ENCODE assay signal across 9 cellular contexts in genomic region chr1:23908453-23909341, GRCh38. TPM values are rescaled to one million over a fixed set of nuclear protein-coding genes. Genes with fewer than 3 reads are reported as not detected.
DNase-seq lines count a peak whose midpoint lies in the region; ATAC-seq and TF ChIP-seq lines count a peak whose summit lies in the region.
"Had no signal": no experiment of that assay in that cellular context is flagged by ENCODE, and none has a peak within 500 bp of the region (broad histone marks: within the 10 kb centered on the region; RNA-seq: fewer than 3 reads in every experiment).

No MANE protein-coding gene starts in this region.

- H3K79me1 ChIP-seq in neuronal stem cell (ENCODE audit: low read depth, low read length) = no peaks in the 10 kb centered on the region

- H3K27ac ChIP-seq in neuronal stem cell (replicated peaks; ENCODE audit: low read length) = no peak overlapping the region
- no peak overlapping the region for H3K27ac ChIP-seq in breast epithelium
- H3K27ac ChIP-seq: KMS-11 had no signal

- intact Hi-C loops in activated CD4-positive, alpha-beta memory T cell treated with anti-CD3 and anti-CD28 coated beads for 36 hours (cut with micrococcal nuclease) = no loop called here
- intact Hi-C loops in breast epithelium (cut with DNase I; ENCODE audit: low total_unique reads) = no loop called here

- H3K9ac ChIP-seq in neuronal stem cell (ENCODE audit: low read depth, low read length, poor library complexity) = peak overlapping the region; percentile 6
- H3K9ac ChIP-seq: KMS-11 had no signal

- H3K36me3 Mint-ChIP-seq in activated CD4-positive, alpha-beta memory T cell treated with anti-CD3 and anti-CD28 coated beads for 36 hours = peaks cover under 1% of the 10 kb centered on the region

- no peak overlapping the region for H3K4me2 ChIP-seq in neuronal stem cell (ENCODE audit: insufficient read depth, low read length, poor library complexity, severe bottlenecking)
- H3K4me2 ChIP-seq: KMS-11 had no signal

- POLR2A ChIA-PET in activated CD4-positive, alpha-beta memory T cell treated with anti-CD3 and anti-CD28 coated beads for 36 hours (lab: Charles Lee) = no interaction called here

- H3K27ac Mint-ChIP-seq in activated CD4-positive, alpha-beta memory T cell treated with anti-CD3 and anti-CD28 coated beads for 36 hours = no peak overlapping the region

- H3K27me3 ChIP-seq in neuronal stem cell (ENCODE audit: control insufficient read depth in 3 of 3, insufficient read depth in 3 of 3, low read depth in 1 of 3, low read length in 3 of 3) (peaks cover 2 to 10% (median 6%) of the 10 kb centered on the region in 3 experiments), breast epithelium (peaks cover 0 to 5% of the 10 kb centered on the region in 2 donors)

- H3K4me1 ChIP-seq in neuronal stem cell (ENCODE audit: control insufficient read depth in 2 of 2, insufficient read depth in 1 of 2, low read depth in 1 of 2, low read length in 2 of 2) = peaks cover 0 to 2% of the 10 kb centered on the region in 2 donors
- no peaks in the 10 kb centered on the region for H3K4me1 ChIP-seq in breast epithelium

- no peak overlapping the region for H3K23ac ChIP-seq in neuronal stem cell (ENCODE audit: low read depth, low read length, poor library complexity)

- H3K4ac ChIP-seq in neuronal stem cell (ENCODE audit: low read length) = no peak overlapping the region

- H4K8ac ChIP-seq in neuronal stem cell (ENCODE audit: low read depth, low read length) = no peak overlapping the region

- no peak for TF ChIP-seq CTCF in breast epithelium (IDR thresholded peaks at IDR 0.05)

- peak; percentile 26 for DNase-seq in activated CD4-positive, alpha-beta memory T cell treated with anti-CD3 and anti-CD28 coated beads for 36 hours
- DNase-seq in neuronal stem cell (ENCODE audit: low spot score) (no peak), DMS153 (lab: John Stamatoyannopoulos, UW) (no peak), NCI-H82 treated with DMSO at 0.1 percent for 48 hours (lab: John Stamatoyannopoulos, UW; ENCODE audit: unreplicated experiment) (no peak), erythroblast (lab: John Stamatoyannopoulos, UW) (no peak), breast epithelium (ENCODE audit: low spot score in 2 of 2) (no peak)

- no peak overlapping the region for H2BK15ac ChIP-seq in neuronal stem cell (ENCODE audit: low read length)

- no peak overlapping the region for H3K4me3 Mint-ChIP-seq in activated CD4-positive, alpha-beta memory T cell treated with anti-CD3 and anti-CD28 coated beads for 36 hours

- no peak overlapping the region for H3K4me3 ChIP-seq in neuronal stem cell (ENCODE audit: low read length in 2 of 2)
- no peak overlapping the region for H3K4me3 ChIP-seq in breast epithelium

- no peak overlapping the region for H2AK5ac ChIP-seq in neuronal stem cell (ENCODE audit: low read depth, low read length)

- H3K18ac ChIP-seq in neuronal stem cell (ENCODE audit: low read length) = peak overlapping the region; percentile 62

- CTCF ChIA-PET in activated CD4-positive, alpha-beta memory T cell treated with anti-CD3 and anti-CD28 coated beads for 36 hours (lab: Charles Lee) = interaction anchor here (1.3 kb wide), 1 partner anchor 8 kb away, joined by 5 read pairs; no protein-coding TSS in a partner anchor

- no CpG with 5 or more reads among the region's 9 CpGs for WGBS in neuronal stem cell (ENCODE audit: extremely low coverage in 2 of 2, insufficient read length in 2 of 2, insufficient replicate concordance in 1 of 2), 2 donors

- H3K4me1 Mint-ChIP-seq in activated CD4-positive, alpha-beta memory T cell treated with anti-CD3 and anti-CD28 coated beads for 36 hours (ENCODE audit: low read depth) = peaks cover 41% of the 10 kb centered on the region

- no peak overlapping the region for H2BK120ac ChIP-seq in neuronal stem cell (ENCODE audit: low read depth, low read length)

- H2AFZ ChIP-seq in neuronal stem cell (ENCODE audit: low read length) = peak overlapping the region; percentile 62

- TF ChIP-seq POLR2A in GM18526 (IDR thresholded peaks at IDR 0.05; ENCODE audit: extremely low read depth, insufficient read length) (peak; percentile 39), erythroblast (IDR thresholded peaks at IDR 0.05; ENCODE audit: low read length) (no peak), breast epithelium (IDR thresholded peaks at IDR 0.05) (no peak)

- no peak overlapping the region for H2BK12ac ChIP-seq in neuronal stem cell (ENCODE audit: low read length)

- H3K9me3 ChIP-seq in neuronal stem cell (replicated peaks in 1 of 2; ENCODE audit: control insufficient read depth in 2 of 2, insufficient read depth in 1 of 2, low read depth in 1 of 2, low read length in 2 of 2) (no peaks in the 10 kb centered on the region), breast epithelium (no peaks in the 10 kb centered on the region)

- no peaks in the 10 kb centered on the region for H3K9me3 Mint-ChIP-seq in activated CD4-positive, alpha-beta memory T cell treated with anti-CD3 and anti-CD28 coated beads for 36 hours

- peaks cover 17% of the 10 kb centered on the region for H3K27me3 Mint-ChIP-seq in activated CD4-positive, alpha-beta memory T cell treated with anti-CD3 and anti-CD28 coated beads for 36 hours

- ATAC-seq in HG03432 (IDR thresholded peaks at IDR 0.05; ENCODE audit: unreplicated experiment) = peak; percentile 32

- H3K36me3 ChIP-seq in neuronal stem cell (replicated peaks in 1 of 2; ENCODE audit: control insufficient read depth in 2 of 2, insufficient read depth in 2 of 2, low read length in 2 of 2) (no peaks in the 10 kb centered on the region), breast epithelium (no peaks in the 10 kb centered on the region)

- H3K14ac ChIP-seq in neuronal stem cell (ENCODE audit: low read length) = no peak overlapping the region

- peak overlapping the region; percentile 10 for H2BK5ac ChIP-seq in neuronal stem cell (ENCODE audit: low read length)

- no peak overlapping the region for H4K91ac ChIP-seq in neuronal stem cell (ENCODE audit: low read depth, low read length, poor library complexity)

RNA-seq across cellular contexts. Expression of gene CNR2, which starts 4.5 kb away (rescaled TPM):
- not detected for total RNA-seq in activated CD4-positive, alpha-beta memory T cell treated with anti-CD3 and anti-CD28 coated beads for 36 hours
- 0.01 TPM for polyA plus RNA-seq in neuronal stem cell (2013, experiment 1 of 2)
- polyA plus RNA-seq in neuronal stem cell (2013, experiment 2 of 2) = not detected
- under 1 TPM in 1 of 3 donors, not detected in 2; under 0.01 TPM for total RNA-seq in breast epithelium

RNA-seq across cellular contexts. Expression of gene FUCA1, which starts 40.6 kb away (rescaled TPM):
- 1 to 10 TPM; 5.3 to 5.4 TPM for total RNA-seq in activated CD4-positive, alpha-beta memory T cell treated with anti-CD3 and anti-CD28 coated beads for 36 hours
- 3.8 TPM for polyA plus RNA-seq in neuronal stem cell (2013, experiment 1 of 2)
- polyA plus RNA-seq in neuronal stem cell (2013, experiment 2 of 2) = 3.5 TPM
- 10 to 100 TPM; 26.9 to 45.3 (median 44.2) TPM for total RNA-seq in breast epithelium

RNA-seq across cellular contexts. Expression of gene PNRC2, which starts 50.9 kb away (rescaled TPM):
- 100 to 1,000 TPM; 116 to 120 TPM for total RNA-seq in activated CD4-positive, alpha-beta memory T cell treated with anti-CD3 and anti-CD28 coated beads for 36 hours
- 227 TPM for polyA plus RNA-seq in neuronal stem cell (2013, experiment 1 of 2)
- polyA plus RNA-seq in neuronal stem cell (2013, experiment 2 of 2) = 230 TPM
- 100 to 1,000 TPM; 126 to 163 (median 134) TPM for total RNA-seq in breast epithelium

Comparison
In these comparisons a context has a peak if more than half of its experiments do, and no peak if none do; other contexts are left out.
1. RNA of gene FUCA1, which starts 40.6 kb away (total RNA-seq): 26.9 to 45.3 TPM in breast epithelium; 5.3 to 5.4 TPM in activated CD4-positive, alpha-beta memory T cell treated with anti-CD3 and anti-CD28 coated beads for 36 hours; every median in the first group is over 4 times any median in the second.